8 cellular contexts compared by ENCODE assay signal in the genomic region with DNA sequence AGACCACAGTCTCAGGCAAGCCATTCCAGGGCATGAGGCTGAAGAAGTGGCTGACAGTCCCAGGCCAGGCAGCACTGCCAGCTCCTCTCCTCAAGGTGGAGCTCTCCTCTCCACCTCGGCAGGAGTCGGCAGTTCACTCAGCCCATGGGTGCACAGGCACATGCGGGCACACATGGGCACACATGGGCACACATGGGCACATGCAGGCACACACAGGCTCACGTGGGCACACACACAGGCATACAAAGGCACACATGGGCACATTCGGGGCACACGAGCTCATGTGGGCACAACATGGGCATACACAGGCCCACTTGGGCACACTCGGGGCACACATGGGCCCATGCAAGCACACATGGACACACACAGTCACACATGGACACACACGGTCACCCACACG.
DNase-seq lines count a peak whose midpoint lies in the region; ATAC-seq and TF ChIP-seq lines count a peak whose summit lies in the region.

No MANE protein-coding gene starts in this region.

- H3K27me3 Mint-ChIP-seq in natural killer cell (ENCODE audit: low read depth in 2 of 2): no peaks in the 10 kb centered on the region

- peak; percentile 5 for DNase-seq in stimulated activated naive CD4-positive, alpha-beta T cell treated with Interleukin-2 at 50 U/mL for 16 hours (lab: John Stamatoyannopoulos, UW)
- no peak for DNase-seq in stimulated activated naive CD4-positive, alpha-beta T cell (lab: John Stamatoyannopoulos, UW)
- DNase-seq in RPMI8226 (peak; percentile 54), fibroblast of pulmonary artery (ENCODE audit: low read depth) (no peak), amniotic stem cell (lab: John Stamatoyannopoulos, UW) (no peak), natural killer cell (no peak), glomerular visceral epithelial cell (ENCODE audit: extremely low spot score) (no peak)

- no peak overlapping the region for H3K4me3 Mint-ChIP-seq in natural killer cell

- H3K4me1 Mint-ChIP-seq in natural killer cell: peaks cover 36% of the 10 kb centered on the region in 2 donors

- peak; percentile 36 for TF ChIP-seq CTCF in fibroblast of pulmonary artery (IDR thresholded peaks at IDR 0.05; ENCODE audit: low read length, missing control alignments)
- TF ChIP-seq CTCF in natural killer cell (IDR thresholded peaks at IDR 0.05): no peak

- no peaks in the 10 kb centered on the region for H3K36me3 Mint-ChIP-seq in natural killer cell

- no peak overlapping the region for H3K27ac Mint-ChIP-seq in natural killer cell

- no peak overlapping the region for H3K4me3 ChIP-seq in fibroblast of pulmonary artery (replicated peaks; ENCODE audit: low read depth, low read length)

- ATAC-seq in HG02870 (IDR thresholded peaks at IDR 0.05; ENCODE audit: unreplicated experiment) (no peak), natural killer cell (no peak)

- H3K9me3 Mint-ChIP-seq in natural killer cell: no peaks in the 10 kb centered on the region

- intact Hi-C loops in natural killer cell (cut with micrococcal nuclease): no loop called here

Comparison
In these comparisons a context has a peak if more than half of its experiments do, and no peak if none do; other contexts are left out.
1. DNase-seq: peak in stimulated activated naive CD4-positive, alpha-beta T cell treated with Interleukin-2 at 50 U/mL for 16 hours (single experiment) and RPMI8226 (single experiment); none in stimulated activated naive CD4-positive, alpha-beta T cell (0 of 6), fibroblast of pulmonary artery (single experiment), amniotic stem cell (single experiment), natural killer cell (single experiment) and glomerular visceral epithelial cell (single experiment).